ENCODE assay signal across 8 cellular contexts in genomic region chr1:211648980-211649934, GRCh38. TPM values are rescaled to one million over a fixed set of nuclear protein-coding genes. Genes with fewer than 3 reads are reported as not detected.
DNase-seq lines count a peak whose midpoint lies in the region; ATAC-seq and TF ChIP-seq lines count a peak whose summit lies in the region.

No MANE protein-coding gene starts in this region.

- no peak overlapping the region for H3K4me3 Mint-ChIP-seq in mesothelial cell of epicardium

- H3K4me3 ChIP-seq in SU-DHL-6 (ENCODE audit: insufficient read depth, low read length, poor library complexity, severe bottlenecking) (no peak overlapping the region), heart right ventricle (no peak overlapping the region)

- H3K27ac Mint-ChIP-seq in mesothelial cell of epicardium = no peak overlapping the region

- peaks cover 6% of the 10 kb centered on the region for H3K4me1 Mint-ChIP-seq in mesothelial cell of epicardium

- no peaks in the 10 kb centered on the region for H3F3A ChIP-seq in SU-DHL-6 (ENCODE audit: insufficient read depth)

- intact Hi-C loops in heart right ventricle (cut with DNase I) = loop anchor here in 4 of 10 donors (1.0 to 5.0 kb wide), 3 partner anchors 72 to 175 kb away; partner anchors contain the start of gene SLC30A1 (in 2 of the 4)

- H3K9me3 ChIP-seq in SU-DHL-6 (ENCODE audit: insufficient read depth, low read length) = no peaks in the 10 kb centered on the region
- H3K9me3 ChIP-seq in heart right ventricle = no peaks in the 10 kb centered on the region

- peak; percentile 46 for ATAC-seq in GM19468 (IDR thresholded peaks at IDR 0.05; ENCODE audit: extremely low read depth, unreplicated experiment)
- peak; percentile 63 to 87 (median 85) for ATAC-seq in heart right ventricle
- no peak for ATAC-seq in GM19035 (IDR thresholded peaks at IDR 0.05; ENCODE audit: unreplicated experiment)
- ATAC-seq in HG02588 (IDR thresholded peaks at IDR 0.05; ENCODE audit: unreplicated experiment) = no peak

- H3K27ac ChIP-seq in C4-2B (no peak overlapping the region), SU-DHL-6 (ENCODE audit: low read depth, low read length) (no peak overlapping the region), heart right ventricle (peak overlapping the region in 1 of 10 donors; percentile 28)

- 59 to 61% methylated on average over 9 of the region's 9 CpGs for WGBS in heart right ventricle, 2 donors

- no peaks in the 10 kb centered on the region for H4K20me1 ChIP-seq in SU-DHL-6 (ENCODE audit: low read depth, low read length)

- TF ChIP-seq CTCF in C4-2B (conservative IDR thresholded peaks at IDR 0.05) (peak; percentile 89), SU-DHL-6 (IDR thresholded peaks at IDR 0.05; ENCODE audit: insufficient read depth, low read length, poor library complexity, severe bottlenecking) (peak; percentile 21), heart right ventricle (IDR thresholded peaks at IDR 0.05) (peak in 7 of 9 donors; percentile 39 to 77 (median 58)), mesothelial cell of epicardium (IDR thresholded peaks at IDR 0.05; ENCODE audit: unreplicated experiment) (no peak)

- H3K27me3 Mint-ChIP-seq in mesothelial cell of epicardium (ENCODE audit: low read depth) = peaks cover 4% of the 10 kb centered on the region

- H3K4me1 ChIP-seq in heart right ventricle = peaks cover 0 to 12% (median 0%) of the 10 kb centered on the region in 9 donors

- no peaks in the 10 kb centered on the region for H3K9me3 Mint-ChIP-seq in mesothelial cell of epicardium

- H3K4me2 ChIP-seq in SU-DHL-6 (ENCODE audit: low read depth, low read length, poor library complexity, severe bottlenecking) = no peak overlapping the region

- H3K27me3 ChIP-seq in SU-DHL-6 (ENCODE audit: low read length) = no peaks in the 10 kb centered on the region
- H3K27me3 ChIP-seq in heart right ventricle = no peaks in the 10 kb centered on the region

- H3K36me3 ChIP-seq in SU-DHL-6 (ENCODE audit: low read length) = no peaks in the 10 kb centered on the region
- no peaks in the 10 kb centered on the region for H3K36me3 ChIP-seq in heart right ventricle

- no peaks in the 10 kb centered on the region for H3K79me2 ChIP-seq in SU-DHL-6 (ENCODE audit: insufficient read depth, low read length)

- H3K36me3 Mint-ChIP-seq in mesothelial cell of epicardium = no peaks in the 10 kb centered on the region

- no peak overlapping the region for H2AFZ ChIP-seq in SU-DHL-6 (ENCODE audit: low read depth, low read length, severe bottlenecking)

- H3K9ac ChIP-seq in SU-DHL-6 (ENCODE audit: low read length) = no peak overlapping the region

- H3K9me2 ChIP-seq in SU-DHL-6 (replicated peaks; ENCODE audit: insufficient read depth, low read length) = no peaks in the 10 kb centered on the region

- DNase-seq in heart right ventricle (no peak), mesothelial cell of epicardium (ENCODE audit: low spot score in 2 of 2, unreplicated experiment in 2 of 2) (no peak)
- no peak for DNase-seq in activated CD4-positive, CD25-positive, alpha-beta regulatory T cell treated with anti-CD3 and anti-CD28 coated beads, Interleukin-2, amount 50 U/mL, for 72 hours

RNA-seq across cellular contexts. Expression of gene NEK2, which starts 26.2 kb away (rescaled TPM):
- total RNA-seq in heart right ventricle (1 to 10 TPM in 2 of 10 donors, under 1 TPM in 3, not detected in 5; 0.12 to 2.1 (median 0.23) TPM), mesothelial cell of epicardium (7.7 to 9.6 TPM (median 8.5 TPM) in 3 replicates)
- polyA plus RNA-seq in heart right ventricle = under 1 TPM in 1 of 2 donors, not detected in 1; 0.04 TPM

Comparison
In these comparisons a context has a peak if more than half of its experiments do, and no peak if none do; other contexts are left out.
1. ATAC-seq: peak in GM19468 (single experiment) and heart right ventricle (8 of 8); none in GM19035 (single experiment) and HG02588 (single experiment).